In the genomic region with DNA sequence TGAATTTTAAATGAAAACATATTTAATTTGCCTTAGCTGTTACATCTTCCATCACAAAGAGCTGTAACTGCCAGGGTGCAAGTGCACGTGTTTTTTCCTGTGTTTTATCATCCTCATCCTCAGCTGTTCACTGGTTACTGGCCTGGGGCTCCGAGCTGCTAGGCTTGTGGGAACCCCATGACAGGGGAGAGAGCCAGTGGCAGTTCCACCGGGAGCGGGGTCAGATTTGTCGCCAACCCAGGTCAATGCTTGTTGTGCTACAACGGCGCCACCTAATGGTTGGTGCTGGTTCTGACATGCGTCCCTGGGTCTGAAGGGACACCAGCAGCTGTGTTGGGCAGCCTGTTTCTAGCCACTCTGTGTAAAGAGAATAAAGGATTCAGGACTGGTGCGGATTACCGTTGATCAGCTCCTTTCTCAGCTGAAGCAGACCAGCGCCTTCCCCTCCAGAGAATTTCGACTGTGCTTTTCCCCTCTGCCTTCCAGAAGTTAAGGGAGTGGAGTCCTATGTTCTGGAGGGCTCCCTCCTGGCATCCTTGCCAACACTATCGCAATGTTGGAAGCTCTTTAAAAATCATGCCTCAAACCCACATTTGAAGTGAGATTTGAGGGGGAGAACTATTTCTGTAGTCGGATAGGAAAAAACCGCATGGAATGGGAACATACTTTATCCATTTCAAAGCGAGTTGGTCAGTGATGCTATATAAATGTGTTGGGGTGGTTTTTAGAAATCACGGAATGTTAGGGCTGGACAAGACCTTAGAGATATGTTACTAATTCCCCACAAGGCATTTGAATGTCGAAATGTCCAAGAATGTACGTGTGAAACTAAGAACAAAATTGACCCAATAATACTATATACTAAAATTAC, we compare ENCODE assay signal across 8 cellular contexts. TPM values are rescaled to one million over a fixed set of nuclear protein-coding genes. Genes with fewer than 3 reads are reported as not detected.
DNase-seq lines count a peak whose midpoint lies in the region; ATAC-seq, FAIRE-seq and TF ChIP-seq lines count a peak whose summit lies in the region.

No MANE protein-coding gene starts in this region.

- no peak for TF ChIP-seq EP300 in HepG2 (IDR thresholded peaks at IDR 0.05; ENCODE audit: low read depth in 2 of 2, low read length in 2 of 2)
- no peak for TF ChIP-seq EP300 in HepG2 (CRISPR knock-in tag; IDR thresholded peaks at IDR 0.05; ENCODE audit: borderline replicate concordance)

- H3K27me3 ChIP-seq in HepG2 (ENCODE audit: control insufficient read depth in 1 of 2, insufficient read depth in 2 of 2, low read length in 2 of 2) = peaks cover 4 to 20% of the 10 kb centered on the region in 2 experiments; a peak in 4 of 5 replicates

- WGBS in HepG2 (ENCODE audit: low lambda C conversion rate) = 12% methylated on average over 19 of the region's 19 CpGs

- no peak for TF ChIP-seq POLR2A in HepG2 (IDR thresholded peaks at IDR 0.05; ENCODE audit: insufficient read depth in 1 of 2, low read depth in 2 of 2, low read length in 2 of 2)

- H2AFZ ChIP-seq in HepG2 (ENCODE audit: low read length) = no peak overlapping the region

- no peaks in the 10 kb centered on the region for H3K9me3 ChIP-seq in HepG2 (ENCODE audit: low read length)

- BruUV-seq in HepG2 (replicated peaks; lab: Mats Ljungman, UMichigan) = no TSS peak

- TF ChIP-seq CTCF in AG10803 (conservative IDR thresholded peaks at IDR 0.05; ENCODE audit: low read length) (peak; percentile 91), HepG2 (CRISPR knock-in tag; IDR thresholded peaks at IDR 0.05) (peak; percentile 100)

- DNase-seq in AG10803 (ENCODE audit: low read depth) (peak; percentile 91), NCI-H446 (lab: John Stamatoyannopoulos, UW) (peak; percentile 3 to 70), cerebellum (ENCODE audit: low spot score) (peak; percentile 74), HepG2 (ENCODE audit: low spot score) (peak; percentile 83)
- peak; percentile 83 for DNase-seq in activated CD4-positive, alpha-beta T cell treated with anti-CD3 and anti-CD28 coated beads for 1 hour
- peak; percentile 82 to 87 for DNase-seq in stimulated activated CD4-positive, alpha-beta T cell treated with anti-CD3 and anti-CD28 coated beads, Interleukin-4, amount 100 ng/mL, for 4 hours

- no peaks in the 10 kb centered on the region for H4K20me1 ChIP-seq in HepG2 (ENCODE audit: insufficient read depth, low read length)

- peaks cover 18% of the 10 kb centered on the region for H3K4me1 ChIP-seq in HepG2 (ENCODE audit: insufficient read depth, low read length)

- intact Hi-C loops in HepG2 (cut with micrococcal nuclease; ENCODE audit: unreplicated experiment) = loop anchor here (1.0 to 5.0 kb wide), 6 partner anchors 85 to 855 kb away; no protein-coding TSS in a partner anchor

- H3K4me3 ChIP-seq in AG10803 (ENCODE audit: low read length) (peak overlapping the region; percentile 18), HepG2 (replicated peaks in 1 of 3; ENCODE audit: insufficient read depth in 1 of 3, low read depth in 2 of 3, low read length in 3 of 3) (0 out of 6 replicates have a peak overlapping the region, but pooled peaks of 1 of the 3 experiments have one; percentile 22)

- H3K9ac ChIP-seq in HepG2 (ENCODE audit: insufficient read depth, low read depth, low read length) = no peak overlapping the region

- H3K79me2 ChIP-seq in HepG2 (ENCODE audit: insufficient read depth, low read length) = no peaks in the 10 kb centered on the region

- CTCF ChIA-PET in HepG2 (lab: Yijun Ruan, JAX; ENCODE audit: low intra/inter-chr PET ratio, low total read pairs) = interaction anchor here (0.7 to 2.7 kb wide), 5 partner anchors 85 to 404 kb away, joined by 3 to 37 read pairs (median 11); no protein-coding TSS in a partner anchor

- peak; percentile 99 for TF ChIP-seq RAD21 in HepG2 (CRISPR knock-in tag; IDR thresholded peaks at IDR 0.05)

- POLR2A ChIA-PET in HepG2 (lab: Yijun Ruan, JAX) = interaction anchor here (1.6 kb wide), 1 partner anchor 401 kb away, joined by 4 read pairs; no protein-coding TSS in a partner anchor

- peak overlapping the region; percentile 59 for H3K4me2 ChIP-seq in HepG2 (ENCODE audit: low read depth, low read length)

- no peaks in the 10 kb centered on the region for H3K36me3 ChIP-seq in HepG2 (replicated peaks in 1 of 2; ENCODE audit: control insufficient read depth in 1 of 2, insufficient read depth in 2 of 2, low read length in 2 of 2)

- ATAC-seq in GM18868 (IDR thresholded peaks at IDR 0.05; ENCODE audit: unreplicated experiment) (peak; percentile 93), HG03280 (IDR thresholded peaks at IDR 0.05; ENCODE audit: unreplicated experiment) (peak; percentile 94), HepG2 (peak; percentile 95)

- in situ Hi-C loops in HepG2 (cut with HindIII; ENCODE audit: extremely low pct_ligation_motif_present, low pct_unique_long_range_greater_than_20kb) = loop anchor here (10.0 kb wide), 1 partner anchor 857 kb away; no protein-coding TSS in a partner anchor

- FAIRE-seq in HepG2 (lab: Jason Lieb, UNC) = peak; percentile 98

- no peak overlapping the region for H3K27ac ChIP-seq in HepG2 (ENCODE audit: extremely low read length, insufficient read depth, low read length)

TF ChIP-seq in HepG2, 621 proteins besides CTCF, POLR2A, EP300 and RAD21 (continues in another document):
- no peak for TF ChIP-seq NBN (conservative IDR thresholded peaks at IDR 0.05)
- TF ChIP-seq, protein P1, sequence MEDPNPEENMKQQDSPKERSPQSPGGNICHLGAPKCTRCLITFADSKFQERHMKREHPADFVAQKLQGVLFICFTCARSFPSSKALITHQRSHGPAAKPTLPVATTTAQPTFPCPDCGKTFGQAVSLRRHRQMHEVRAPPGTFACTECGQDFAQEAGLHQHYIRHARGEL (CRISPR knock-in tag; IDR thresholded peaks at IDR 0.05) = no peak
- no peak for TF ChIP-seq SOX13 (IDR thresholded peaks at IDR 0.05)
- TF ChIP-seq SOX13 (CRISPR knock-in tag; conservative IDR thresholded peaks at IDR 0.05 in 1 of 2, IDR thresholded peaks at IDR 0.05 in 1 of 2) = peak in 1 of 2 experiments; percentile 29; a peak in 1 of 4 replicates
- TF ChIP-seq ZNF335 (CRISPR knock-in tag; IDR thresholded peaks at IDR 0.05) = no peak
- TF ChIP-seq SP2 (CRISPR knock-in tag; IDR thresholded peaks at IDR 0.05) = no peak
- TF ChIP-seq BRCA1 (CRISPR knock-in tag; IDR thresholded peaks at IDR 0.05) = no peak
- no peak for TF ChIP-seq SKI (IDR thresholded peaks at IDR 0.05; ENCODE audit: partially characterized antibody)
- TF ChIP-seq PHF8 (CRISPR knock-in tag; IDR thresholded peaks at IDR 0.05) = peak; percentile 25; the same call in 1 of the 2 replicates
- peak; percentile 49; the same call in 1 of the 2 replicates for TF ChIP-seq GPN1 (CRISPR knock-in tag; IDR thresholded peaks at IDR 0.05; ENCODE audit: borderline replicate concordance)

RNA-seq across cellular contexts. Expression of gene SUMO4, which starts 32.1 kb away (rescaled TPM):
- total RNA-seq in cerebellum (12.2 TPM), HepG2 (2016; rRNA removed; fragmentation: Illumina TruSeq; extraction: Trizol) (0.38 and 1.2 TPM in 2 replicates)
- total RNA-seq in HepG2 (2016; cell fraction: cytosol; rRNA removed; fragmentation: Illumina TruSeq; extraction: Trizol; ENCODE audit: low read depth) = not detected in 2 replicates
- 0.48 and 1.0 TPM in 2 replicates for total RNA-seq in HepG2 (2016; cell fraction: insoluble cytoplasmic fraction; rRNA removed; fragmentation: Illumina TruSeq; extraction: Trizol)
- total RNA-seq in HepG2 (2016; cell fraction: membrane; rRNA removed; fragmentation: Illumina TruSeq; extraction: Trizol) = not detected in 2 replicates
- 5.4 and 7.3 TPM in 2 replicates for total RNA-seq in HepG2 (2016; cell fraction: nucleus; rRNA removed; fragmentation: Illumina TruSeq; extraction: Trizol)
- polyA plus RNA-seq in HepG2 (2011; rRNA removed) = 0.10 and 0.22 TPM in 2 replicates
- polyA plus RNA-seq in HepG2 (2011; cell fraction: cytosol; rRNA removed) = not detected in 2 replicates
- 0.58 and 0.73 TPM in 2 replicates for polyA plus RNA-seq in HepG2 (2011; cell fraction: nucleus; rRNA removed)
- 0.13 and 0.25 TPM in 2 replicates for polyA plus RNA-seq in HepG2 (2012)
- not detected in 2 replicates for polyA plus RNA-seq in HepG2 (2016; cell fraction: cytosol; fragmentation: Illumina TruSeq; extraction: Trizol; ENCODE audit: low read depth)
- not detected in 2 replicates for polyA plus RNA-seq in HepG2 (2016; cell fraction: insoluble cytoplasmic fraction; fragmentation: Illumina TruSeq; extraction: Trizol; ENCODE audit: low read depth)
- polyA plus RNA-seq in HepG2 (2016; cell fraction: membrane; fragmentation: Illumina TruSeq; extraction: Trizol; ENCODE audit: low read depth) = not detected in 2 replicates
- polyA plus RNA-seq in HepG2 (2016; cell fraction: nucleus; fragmentation: Illumina TruSeq; extraction: Trizol; ENCODE audit: insufficient read depth, low read depth) = 0.92 and 0.94 TPM in 2 replicates
- polyA minus RNA-seq in HepG2 (2011; rRNA and poly(A)+ RNA removed; ENCODE audit: low replicate concordance) = 1.6 and 2.1 TPM in 2 replicates
- polyA minus RNA-seq in HepG2 (2011; cell fraction: cytosol; rRNA and poly(A)+ RNA removed) = not detected in 2 replicates
- polyA minus RNA-seq in HepG2 (2011; cell fraction: nucleus; rRNA and poly(A)+ RNA removed) = 12.4 and 14.9 TPM in 2 replicates

RNA-seq across cellular contexts. Expression of gene ZC3H12D, which starts 52.7 kb away (rescaled TPM):
- total RNA-seq in cerebellum = 0.36 TPM
- total RNA-seq in HepG2 (2016; rRNA removed; fragmentation: Illumina TruSeq; extraction: Trizol) = 2.1 and 2.7 TPM in 2 replicates
- total RNA-seq in HepG2 (2016; cell fraction: cytosol; rRNA removed; fragmentation: Illumina TruSeq; extraction: Trizol; ENCODE audit: low read depth) = 0.88 and 0.91 TPM in 2 replicates
- total RNA-seq in HepG2 (2016; cell fraction: insoluble cytoplasmic fraction; rRNA removed; fragmentation: Illumina TruSeq; extraction: Trizol) = 1.2 and 1.9 TPM in 2 replicates
- total RNA-seq in HepG2 (2016; cell fraction: membrane; rRNA removed; fragmentation: Illumina TruSeq; extraction: Trizol) = 1.1 and 1.2 TPM in 2 replicates
- total RNA-seq in HepG2 (2016; cell fraction: nucleus; rRNA removed; fragmentation: Illumina TruSeq; extraction: Trizol) = 2.5 and 3.1 TPM in 2 replicates
- 1.2 and 1.7 TPM in 2 replicates for polyA plus RNA-seq in HepG2 (2011; rRNA removed)
- polyA plus RNA-seq in HepG2 (2011; cell fraction: cytosol; rRNA removed) = 0.85 and 1.1 TPM in 2 replicates
- polyA plus RNA-seq in HepG2 (2011; cell fraction: nucleus; rRNA removed) = 2.7 and 3.3 TPM in 2 replicates
- 0.52 and 1.1 TPM in 2 replicates for polyA plus RNA-seq in HepG2 (2012)
- 0.17 and 0.23 TPM in 2 replicates for polyA plus RNA-seq in HepG2 (2016; cell fraction: cytosol; fragmentation: Illumina TruSeq; extraction: Trizol; ENCODE audit: low read depth)
- polyA plus RNA-seq in HepG2 (2016; cell fraction: insoluble cytoplasmic fraction; fragmentation: Illumina TruSeq; extraction: Trizol; ENCODE audit: low read depth) = 0.86 and 1.6 TPM in 2 replicates
- polyA plus RNA-seq in HepG2 (2016; cell fraction: membrane; fragmentation: Illumina TruSeq; extraction: Trizol; ENCODE audit: low read depth) = 0.51 and 0.76 TPM in 2 replicates
- 2.8 and 3.1 TPM in 2 replicates for polyA plus RNA-seq in HepG2 (2016; cell fraction: nucleus; fragmentation: Illumina TruSeq; extraction: Trizol; ENCODE audit: insufficient read depth, low read depth)
- 0.54 and 3.2 TPM in 2 replicates for polyA minus RNA-seq in HepG2 (2011; rRNA and poly(A)+ RNA removed; ENCODE audit: low replicate concordance)
- polyA minus RNA-seq in HepG2 (2011; cell fraction: cytosol; rRNA and poly(A)+ RNA removed) = 0.53 and 1.2 TPM in 2 replicates
- polyA minus RNA-seq in HepG2 (2011; cell fraction: nucleus; rRNA and poly(A)+ RNA removed) = 2.2 and 2.9 TPM in 2 replicates

Comparison
In these comparisons a context has a peak if more than half of its experiments do, and no peak if none do; other contexts are left out.
1. DNase-seq: peak in every context shown above with its lines; median percentile 91 in AG10803; 84 in stimulated activated CD4-positive, alpha-beta T cell treated with anti-CD3 and anti-CD28 coated beads, Interleukin-4, amount 100 ng/mL, for 4 hours; 83 in activated CD4-positive, alpha-beta T cell treated with anti-CD3 and anti-CD28 coated beads for 1 hour; 83 in HepG2; 74 in cerebellum; 36 in NCI-H446.